ENCODE assay signal across 1 cellular context in the genomic region with DNA sequence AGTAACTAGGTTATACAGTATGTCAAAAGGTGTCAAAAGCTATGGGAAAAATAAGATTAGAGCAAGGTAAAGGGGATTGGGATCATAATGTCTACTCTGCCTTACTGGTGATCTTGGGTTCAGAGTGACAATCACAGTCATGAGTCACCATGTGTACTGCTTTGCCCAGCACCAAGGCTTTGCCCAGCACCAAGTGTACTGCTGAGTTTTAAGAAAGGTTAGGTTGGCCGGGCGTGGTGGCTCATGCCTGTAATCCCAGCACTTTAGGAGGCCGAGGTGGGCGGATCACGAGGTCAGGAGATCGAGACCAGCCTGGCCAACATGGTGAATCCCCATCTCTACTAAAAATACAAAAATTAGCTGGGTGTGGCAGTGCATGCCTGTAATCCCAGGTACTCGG. TPM values are rescaled to one million over a fixed set of nuclear protein-coding genes. Genes with fewer than 3 reads are reported as not detected.
"Had no signal": no experiment of that assay in that cellular context is flagged by ENCODE, and none has a peak within 500 bp of the region (broad histone marks: within the 10 kb centered on the region; RNA-seq: fewer than 3 reads in every experiment).

No MANE protein-coding gene starts in this region.

RNA-seq across cellular contexts. Expression of gene KITLG, which starts 32.3 kb away (rescaled TPM):
- total RNA-seq: natural killer cell had no signal
